7 cellular contexts compared by ENCODE assay signal in the genomic region with DNA sequence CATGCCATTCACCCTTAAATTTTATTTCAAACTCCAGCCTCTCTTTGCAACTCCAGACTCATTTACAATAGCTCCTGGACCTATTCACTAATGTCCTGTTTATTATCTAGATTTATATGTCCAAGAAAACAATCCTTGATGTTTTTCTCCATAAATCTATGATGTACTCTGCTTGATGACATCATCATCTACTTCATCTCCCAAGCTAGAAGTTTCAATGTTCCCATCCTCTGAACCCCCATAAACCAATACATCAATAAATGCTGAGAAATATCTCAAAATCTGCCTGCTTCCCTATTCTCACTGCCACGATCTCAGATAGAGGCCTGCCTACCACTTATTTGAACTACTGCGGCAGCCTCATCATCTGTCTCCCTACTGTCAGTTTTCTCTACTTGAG. TPM values are rescaled to one million over a fixed set of nuclear protein-coding genes. Genes with fewer than 3 reads are reported as not detected.
"Had no signal": no experiment of that assay in that cellular context is flagged by ENCODE, and none has a peak within 500 bp of the region (broad histone marks: within the 10 kb centered on the region; RNA-seq: fewer than 3 reads in every experiment).

No MANE protein-coding gene starts in this region.

- H3K4me2 ChIP-seq: GM23338 had no signal

- ATAC-seq: GM23338, HCT116 had no signal

- H3K4me3 ChIP-seq: GM23338, HAP-1 had no signal

- H2AFZ ChIP-seq: GM23338 had no signal

- FAIRE-seq: H1 had no signal

- DNase-seq: H7, KG1 had no signal

- H3K9me3 ChIP-seq: HAP-1 had no signal

RNA-seq across cellular contexts. Expression of a gene that starts 4.2 kb away (rescaled TPM):
- polyA plus RNA-seq: IgD-negative memory B cell had no signal

RNA-seq across cellular contexts. Expression of a gene that starts 41.5 kb away (rescaled TPM):
- total RNA-seq: GM23338, H1, H7 had no signal
- polyA plus RNA-seq: GM23338, H1, IgD-negative memory B cell had no signal
